Comparison of ENCODE assay signal across 2 cellular contexts in genomic region chr9:136882109-136882946, GRCh38.
TF ChIP-seq lines count a peak whose summit lies in the region.

No MANE protein-coding gene starts in this region.

TF ChIP-seq in HCT116, 20 proteins besides CTCF, POLR2A, EP300 and RAD21:
- TF ChIP-seq TCF7L2 (IDR thresholded peaks at IDR 0.05; ENCODE audit: borderline replicate concordance, extremely low read depth, insufficient read depth, insufficient read length) (no peak), POLR2AphosphoS5 (IDR thresholded peaks at IDR 0.05; ENCODE audit: low read depth, low read length) (peak; percentile 44; the same call in 1 of the 2 replicates), YY1 (IDR thresholded peaks at IDR 0.05; ENCODE audit: extremely low read depth, insufficient replicate concordance, low read depth, low read length) (peak; percentile 64)
TF ChIP-seq in HCT116: peak in this region for 2.

TF ChIP-seq in HepG2, 621 proteins besides CTCF, POLR2A, EP300 and RAD21 (continues in another document):
- TF ChIP-seq ZNF207 (IDR thresholded peaks at IDR 0.05; ENCODE audit: borderline replicate concordance) (no peak), KLF6 (CRISPR knock-in tag; IDR thresholded peaks at IDR 0.05) (peak; percentile 40; the same call in 1 of the 2 replicates), TCF7 (IDR thresholded peaks at IDR 0.05; ENCODE audit: low read depth) (no peak), TOE1 (CRISPR knock-in tag; IDR thresholded peaks at IDR 0.05) (no peak), BHLHE40 (IDR thresholded peaks at IDR 0.05; ENCODE audit: low read length) (peak; percentile 46; the same call in 1 of the 2 replicates), KDM1A (CRISPR knock-in tag; IDR thresholded peaks at IDR 0.05) (peak; percentile 74; the same call in 1 of the 2 replicates), SRF (IDR thresholded peaks at IDR 0.05; ENCODE audit: low read depth, low read length) (no peak), DNMT1 (CRISPR knock-in tag; IDR thresholded peaks at IDR 0.05) (no peak), SAFB2 (CRISPR knock-in tag; IDR thresholded peaks at IDR 0.05; ENCODE audit: borderline replicate concordance, low read depth) (no peak), ARID5B (CRISPR knock-in tag; IDR thresholded peaks at IDR 0.05) (peak; percentile 84), MXD4 (CRISPR knock-in tag; IDR thresholded peaks at IDR 0.05) (peak; percentile 96), ZBTB21 (CRISPR knock-in tag; IDR thresholded peaks at IDR 0.05) (no peak), PAWR (CRISPR knock-in tag; IDR thresholded peaks at IDR 0.05; ENCODE audit: borderline replicate concordance) (0 out of 2 replicates have a peak, but pooled peaks have one; percentile 56), SRSF1 (optimal IDR thresholded peaks at IDR 0.05; ENCODE audit: low read depth, low read length) (no peak), RARG (CRISPR knock-in tag; IDR thresholded peaks at IDR 0.05; ENCODE audit: low read depth) (no peak), TRIM24 (CRISPR knock-in tag; IDR thresholded peaks at IDR 0.05) (no peak), RFX1 (IDR thresholded peaks at IDR 0.05) (no peak), ZNF530 (CRISPR knock-in tag; IDR thresholded peaks at IDR 0.05; ENCODE audit: low read depth) (no peak), MEIS1 (CRISPR knock-in tag; IDR thresholded peaks at IDR 0.05; ENCODE audit: borderline replicate concordance) (peak; percentile 94; the same call in 1 of the 2 replicates), ZNF101 (CRISPR knock-in tag; IDR thresholded peaks at IDR 0.05; ENCODE audit: borderline replicate concordance, low read depth) (no peak), KLF15 (CRISPR knock-in tag; IDR thresholded peaks at IDR 0.05; ENCODE audit: borderline replicate concordance) (no peak), THAP7 (CRISPR knock-in tag; IDR thresholded peaks at IDR 0.05) (0 out of 2 replicates have a peak, but pooled peaks have one; percentile 38), MXI1 (IDR thresholded peaks at IDR 0.05; ENCODE audit: borderline replicate concordance, low read depth, low read length) (peak; percentile 99), ZNF724P (CRISPR knock-in tag; IDR thresholded peaks at IDR 0.05; ENCODE audit: borderline replicate concordance) (0 out of 2 replicates have a peak, but pooled peaks have one; percentile 32), ZNF124 (CRISPR knock-in tag; IDR thresholded peaks at IDR 0.05) (peak; percentile 28; the same call in 1 of the 2 replicates), SALL1 (CRISPR knock-in tag; IDR thresholded peaks at IDR 0.05) (peak; percentile 88), CCAR2 (optimal IDR thresholded peaks at IDR 0.05; ENCODE audit: low read depth, low read length) (no peak), BCL3 (CRISPR knock-in tag; IDR thresholded peaks at IDR 0.05) (peak; percentile 65), CAMTA2 (CRISPR knock-in tag; IDR thresholded peaks at IDR 0.05; ENCODE audit: borderline replicate concordance) (no peak; the same call in 1 of the 2 replicates), ZNF709 (CRISPR knock-in tag; IDR thresholded peaks at IDR 0.05) (no peak), SAP130 (CRISPR knock-in tag; IDR thresholded peaks at IDR 0.05; ENCODE audit: low read depth) (peak; percentile 99), HNF4G (IDR thresholded peaks at IDR 0.05; ENCODE audit: borderline replicate concordance, low read depth, low read length) (no peak), HNF4G (CRISPR knock-in tag; IDR thresholded peaks at IDR 0.05; ENCODE audit: borderline replicate concordance, low read depth) (no peak), NBN (conservative IDR thresholded peaks at IDR 0.05) (no peak), ZNF282 (IDR thresholded peaks at IDR 0.05; ENCODE audit: partially characterized antibody) (no peak), MAFF (IDR thresholded peaks at IDR 0.05; ENCODE audit: low read depth, low read length) (no peak; the same call in 1 of the 2 replicates), HDAC1 (CRISPR knock-in tag; IDR thresholded peaks at IDR 0.05) (peak; percentile 98), ZMAT3 (CRISPR knock-in tag; conservative IDR thresholded peaks at IDR 0.05) (peak; percentile 86; the same call in 1 of the 2 replicates), ZNF784 (CRISPR knock-in tag; IDR thresholded peaks at IDR 0.05; ENCODE audit: borderline replicate concordance) (0 out of 2 replicates have a peak, but pooled peaks have one; percentile 16), PRPF4 (IDR thresholded peaks at IDR 0.05; ENCODE audit: low read depth, low read length, poor library complexity, severe bottlenecking) (no peak), TFAP4 (IDR thresholded peaks at IDR 0.05; ENCODE audit: borderline replicate concordance, low read depth) (peak; percentile 64; the same call in 1 of the 2 replicates), ZNF883 (CRISPR knock-in tag; IDR thresholded peaks at IDR 0.05; ENCODE audit: not compliant biosample characterization) (peak; percentile 72), ZBTB42 (CRISPR knock-in tag; IDR thresholded peaks at IDR 0.05) (no peak), NCOR1 (IDR thresholded peaks at IDR 0.05; ENCODE audit: borderline replicate concordance, low read length) (no peak), CBX5 (CRISPR knock-in tag; IDR thresholded peaks at IDR 0.05; ENCODE audit: borderline replicate concordance) (peak; percentile 71; the same call in 1 of the 2 replicates), ZNF253 (CRISPR knock-in tag; IDR thresholded peaks at IDR 0.05; ENCODE audit: borderline replicate concordance) (no peak)
- TF ChIP-seq, protein P1, sequence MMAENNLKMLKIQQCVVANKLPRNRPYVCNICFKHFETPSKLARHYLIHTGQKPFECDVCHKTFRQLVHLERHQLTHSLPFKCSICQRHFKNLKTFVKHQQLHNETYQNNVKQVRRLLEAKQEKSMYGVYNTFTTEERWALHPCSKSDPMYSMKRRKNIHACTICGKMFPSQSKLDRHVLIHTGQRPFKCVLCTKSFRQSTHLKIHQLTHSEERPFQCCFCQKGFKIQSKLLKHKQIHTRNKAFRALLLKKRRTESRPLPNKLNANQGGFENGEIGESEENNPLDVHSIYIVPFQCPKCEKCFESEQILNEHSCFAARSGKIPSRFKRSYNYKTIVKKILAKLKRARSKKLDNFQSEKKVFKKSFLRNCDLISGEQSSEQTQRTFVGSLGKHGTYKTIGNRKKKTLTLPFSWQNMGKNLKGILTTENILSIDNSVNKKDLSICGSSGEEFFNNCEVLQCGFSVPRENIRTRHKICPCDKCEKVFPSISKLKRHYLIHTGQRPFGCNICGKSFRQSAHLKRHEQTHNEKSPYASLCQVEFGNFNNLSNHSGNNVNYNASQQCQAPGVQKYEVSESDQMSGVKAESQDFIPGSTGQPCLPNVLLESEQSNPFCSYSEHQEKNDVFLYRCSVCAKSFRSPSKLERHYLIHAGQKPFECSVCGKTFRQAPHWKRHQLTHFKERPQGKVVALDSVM (CRISPR knock-in tag; IDR thresholded peaks at IDR 0.05): peak; percentile 76; the same call in 1 of the 2 replicates
- TF ChIP-seq, protein P2, sequence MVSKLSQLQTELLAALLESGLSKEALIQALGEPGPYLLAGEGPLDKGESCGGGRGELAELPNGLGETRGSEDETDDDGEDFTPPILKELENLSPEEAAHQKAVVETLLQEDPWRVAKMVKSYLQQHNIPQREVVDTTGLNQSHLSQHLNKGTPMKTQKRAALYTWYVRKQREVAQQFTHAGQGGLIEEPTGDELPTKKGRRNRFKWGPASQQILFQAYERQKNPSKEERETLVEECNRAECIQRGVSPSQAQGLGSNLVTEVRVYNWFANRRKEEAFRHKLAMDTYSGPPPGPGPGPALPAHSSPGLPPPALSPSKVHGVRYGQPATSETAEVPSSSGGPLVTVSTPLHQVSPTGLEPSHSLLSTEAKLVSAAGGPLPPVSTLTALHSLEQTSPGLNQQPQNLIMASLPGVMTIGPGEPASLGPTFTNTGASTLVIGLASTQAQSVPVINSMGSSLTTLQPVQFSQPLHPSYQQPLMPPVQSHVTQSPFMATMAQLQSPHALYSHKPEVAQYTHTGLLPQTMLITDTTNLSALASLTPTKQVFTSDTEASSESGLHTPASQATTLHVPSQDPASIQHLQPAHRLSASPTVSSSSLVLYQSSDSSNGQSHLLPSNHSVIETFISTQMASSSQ (IDR thresholded peaks at IDR 0.05; ENCODE audit: low read depth): peak; percentile 42; the same call in 1 of the 2 replicates
- TF ChIP-seq, protein P2 (CRISPR knock-in tag; IDR thresholded peaks at IDR 0.05; ENCODE audit: borderline replicate concordance): peak; percentile 55; the same call in 1 of the 2 replicates
- TF ChIP-seq, protein P3, sequence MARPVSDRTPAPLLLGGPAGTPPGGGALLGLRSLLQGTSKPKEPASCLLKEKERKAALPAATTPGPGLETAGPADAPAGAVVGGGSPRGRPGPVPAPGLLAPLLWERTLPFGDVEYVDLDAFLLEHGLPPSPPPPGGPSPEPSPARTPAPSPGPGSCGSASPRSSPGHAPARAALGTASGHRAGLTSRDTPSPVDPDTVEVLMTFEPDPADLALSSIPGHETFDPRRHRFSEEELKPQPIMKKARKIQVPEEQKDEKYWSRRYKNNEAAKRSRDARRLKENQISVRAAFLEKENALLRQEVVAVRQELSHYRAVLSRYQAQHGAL (CRISPR knock-in tag; IDR thresholded peaks at IDR 0.05; ENCODE audit: not compliant biosample characterization): no peak
- TF ChIP-seq, protein P4, sequence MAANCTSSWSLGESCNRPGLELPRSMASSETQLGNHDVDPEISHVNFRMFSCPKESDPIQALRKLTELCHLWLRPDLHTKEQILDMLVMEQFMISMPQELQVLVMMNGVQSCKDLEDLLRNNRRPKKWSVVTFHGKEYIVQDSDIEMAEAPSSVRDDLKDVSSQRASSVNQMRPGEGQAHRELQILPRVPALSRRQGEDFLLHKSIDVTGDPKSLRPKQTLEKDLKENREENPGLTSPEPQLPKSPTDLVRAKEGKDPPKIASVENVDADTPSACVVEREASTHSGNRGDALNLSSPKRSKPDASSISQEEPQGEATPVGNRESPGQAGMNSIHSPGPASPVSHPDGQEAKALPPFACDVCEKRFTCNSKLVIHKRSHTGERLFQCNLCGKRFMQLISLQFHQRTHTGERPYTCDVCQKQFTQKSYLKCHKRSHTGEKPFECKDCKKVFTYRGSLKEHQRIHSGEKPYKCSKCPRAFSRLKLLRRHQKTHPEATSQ (CRISPR knock-in tag; IDR thresholded peaks at IDR 0.05; ENCODE audit: borderline replicate concordance): no peak
